15 cellular contexts compared by ENCODE assay signal in genomic region chr9:21682981-21683380, GRCh38.
DNase-seq lines count a peak whose midpoint lies in the region; TF ChIP-seq lines count a peak whose summit lies in the region.
"Had no signal": no experiment of that assay in that cellular context is flagged by ENCODE, and none has a peak within 500 bp of the region (broad histone marks: within the 10 kb centered on the region; RNA-seq: fewer than 3 reads in every experiment).

No MANE protein-coding gene starts in this region.

- no peaks in the 10 kb centered on the region for H3K4me1 Mint-ChIP-seq in T-helper 2 cell treated with Interferon-gamma antibody and Interleukin-4, amounts not matched to agents 5 μg/mL and 100 μg/mL, for 36 hours (ENCODE audit: low read depth)
- H3K4me1 Mint-ChIP-seq in endothelial cell (ENCODE audit: unreplicated experiment) = peaks cover 3% of the 10 kb centered on the region

- H3K4me3 Mint-ChIP-seq in T-helper 2 cell treated with Interferon-gamma antibody and Interleukin-4, amounts not matched to agents 5 μg/mL and 100 μg/mL, for 36 hours = no peak overlapping the region
- H3K4me3 Mint-ChIP-seq in endothelial cell (ENCODE audit: unreplicated experiment) = no peak overlapping the region
- H3K4me3 Mint-ChIP-seq: T-helper 1 cell treated with Interleukin-12 subunit alpha and Interleukin-12 subunit beta and Interleukin-4 antibody, amounts not matched to agents 30 μg/mL and 1 μg/mL, for 36 hours had no signal

- no peak overlapping the region; the same call in 1 of the 2 replicates for H3K4me3 ChIP-seq in ACC112 (ENCODE audit: low read depth, low read length)
- H3K4me3 ChIP-seq in fibroblast of villous mesenchyme (ENCODE audit: low read depth, low read length) = no peak overlapping the region
- H3K4me3 ChIP-seq: spleen had no signal

- H3K27me3 ChIP-seq in ACC112 (ENCODE audit: insufficient read depth, low read length) = no peaks in the 10 kb centered on the region

- peak; percentile 76 for DNase-seq in HT-29 (ENCODE audit: low spot score)
- peak; percentile 56 for DNase-seq in amniotic epithelial cell (ENCODE audit: low read depth)
- DNase-seq in fibroblast of villous mesenchyme (ENCODE audit: low read depth) = peak; percentile 69
- DNase-seq in T-helper 2 cell treated with Interferon-gamma antibody and Interleukin-4, amounts not matched to agents 5 μg/mL and 100 μg/mL, for 36 hours (ENCODE audit: low spot score) = no peak
- no peak for DNase-seq in endothelial cell (ENCODE audit: low spot score)
- no peak for DNase-seq in NCI-H1417 treated with DMSO at 0.1 percent for 48 hours (lab: John Stamatoyannopoulos, UW)
- DNase-seq in hippocampal formation (lab: John Stamatoyannopoulos, UW) = no peak
- DNase-seq: activated CD8-positive, alpha-beta memory T cell treated with anti-CD3 and anti-CD28 coated beads, Interleukin-2, amount 50 U/mL, for 48 hours; activated naive CD4-positive, alpha-beta T cell treated with anti-CD3 and anti-CD28 coated beads, Interleukin-2, amount 50 U/mL, for 16 hours; NCI-H1105; NCI-H345; RPMI8226; spleen had no signal

- H3K27ac ChIP-seq in ACC112 (ENCODE audit: low read depth, low read length) = peak overlapping the region; percentile 98
- H3K27ac ChIP-seq: spleen had no signal

- no peaks in the 10 kb centered on the region for H3K36me3 ChIP-seq in ACC112 (ENCODE audit: insufficient read depth, low read length)
- H3K36me3 ChIP-seq: spleen had no signal

- peaks cover 1% of the 10 kb centered on the region for H3K27me3 Mint-ChIP-seq in T-helper 2 cell treated with Interferon-gamma antibody and Interleukin-4, amounts not matched to agents 5 μg/mL and 100 μg/mL, for 36 hours (ENCODE audit: low read depth)
- no peaks in the 10 kb centered on the region for H3K27me3 Mint-ChIP-seq in endothelial cell (ENCODE audit: unreplicated experiment)

- peak overlapping the region; percentile 4 for H2AFZ ChIP-seq in ACC112 (ENCODE audit: low read length, unreplicated experiment)

- H3K36me3 Mint-ChIP-seq in T-helper 2 cell treated with Interferon-gamma antibody and Interleukin-4, amounts not matched to agents 5 μg/mL and 100 μg/mL, for 36 hours (ENCODE audit: low read depth) = no peaks in the 10 kb centered on the region
- H3K36me3 Mint-ChIP-seq in endothelial cell (ENCODE audit: low read depth, unreplicated experiment) = no peaks in the 10 kb centered on the region

- peaks cover 22% of the 10 kb centered on the region for H3K79me2 ChIP-seq in ACC112 (ENCODE audit: control insufficient read depth, insufficient read depth, low read length, unreplicated experiment)

- H3K4me1 ChIP-seq in ACC112 (ENCODE audit: control insufficient read depth, insufficient read depth, low read length, unreplicated experiment) = peaks cover 92% of the 10 kb centered on the region
- H3K4me1 ChIP-seq: spleen had no signal

- no peak for TF ChIP-seq CTCF in fibroblast of villous mesenchyme (IDR thresholded peaks at IDR 0.05; ENCODE audit: insufficient read depth, low read depth, low read length)
- TF ChIP-seq CTCF in endothelial cell (IDR thresholded peaks at IDR 0.05; ENCODE audit: unreplicated experiment) = no peak

- no peak overlapping the region for H3K27ac Mint-ChIP-seq in T-helper 2 cell treated with Interferon-gamma antibody and Interleukin-4, amounts not matched to agents 5 μg/mL and 100 μg/mL, for 36 hours
- no peak overlapping the region for H3K27ac Mint-ChIP-seq in endothelial cell (ENCODE audit: unreplicated experiment)
- H3K27ac Mint-ChIP-seq: T-helper 1 cell treated with Interleukin-12 subunit alpha and Interleukin-12 subunit beta and Interleukin-4 antibody, amounts not matched to agents 30 μg/mL and 1 μg/mL, for 36 hours had no signal

- no peaks in the 10 kb centered on the region for H3K9me3 Mint-ChIP-seq in T-helper 2 cell treated with Interferon-gamma antibody and Interleukin-4, amounts not matched to agents 5 μg/mL and 100 μg/mL, for 36 hours
- H3K9me3 Mint-ChIP-seq in endothelial cell (ENCODE audit: unreplicated experiment) = no peaks in the 10 kb centered on the region
- H3K9me3 Mint-ChIP-seq: T-helper 1 cell treated with Interleukin-12 subunit alpha and Interleukin-12 subunit beta and Interleukin-4 antibody, amounts not matched to agents 30 μg/mL and 1 μg/mL, for 36 hours had no signal

Comparison
In these comparisons a context has a peak if more than half of its experiments do, and no peak if none do; other contexts are left out.
1. DNase-seq: peak in HT-29 (single experiment), amniotic epithelial cell (single experiment) and fibroblast of villous mesenchyme (single experiment); none in T-helper 2 cell treated with Interferon-gamma antibody and Interleukin-4, amounts not matched to agents 5 μg/mL and 100 μg/mL, for 36 hours (single experiment), endothelial cell (single experiment), NCI-H1417 treated with DMSO at 0.1 percent for 48 hours (single experiment) and hippocampal formation (0 of 2).